8 cellular contexts compared by ENCODE assay signal in the genomic region with DNA sequence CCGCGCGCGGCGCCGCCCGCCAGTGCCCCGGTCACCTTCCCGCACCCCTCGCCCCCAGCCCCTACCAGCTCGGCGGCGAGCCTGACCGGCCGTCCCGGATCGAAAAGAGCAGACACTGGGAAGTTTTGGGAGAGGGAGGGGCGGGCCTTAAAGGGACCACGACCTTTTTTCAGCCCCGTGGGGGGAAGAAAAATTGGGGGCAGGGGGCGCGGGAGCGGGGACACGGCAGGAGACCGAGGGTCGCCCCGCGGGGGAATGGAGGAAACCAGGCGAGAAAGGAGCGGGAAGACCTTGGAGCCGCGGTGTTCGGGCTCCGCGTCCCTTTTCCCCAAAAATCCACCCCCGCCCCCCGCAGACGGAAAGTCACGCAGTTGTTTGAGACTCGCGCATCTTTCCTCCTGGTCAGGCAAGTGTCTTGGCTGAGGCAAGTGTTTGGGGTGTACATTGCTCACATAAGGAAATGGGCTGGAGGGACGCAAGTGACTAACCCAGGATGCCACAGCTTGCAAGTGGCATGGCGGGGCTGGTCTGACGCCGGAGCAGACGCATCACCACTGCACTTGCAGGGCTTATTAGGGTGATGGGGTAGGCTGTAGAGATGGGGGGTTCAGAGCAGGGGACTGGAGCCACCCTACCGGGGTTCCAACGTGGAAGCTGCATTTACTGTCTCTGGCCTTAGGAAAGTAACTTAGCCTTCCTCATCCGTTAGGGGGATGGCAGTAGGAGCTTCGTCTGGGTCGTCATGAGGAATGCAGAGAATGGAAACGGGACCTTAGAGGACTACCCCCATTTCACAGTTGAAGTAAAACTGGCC. TPM values are rescaled to one million over a fixed set of nuclear protein-coding genes. Genes with fewer than 3 reads are reported as not detected.
DNase-seq lines count a peak whose midpoint lies in the region; ATAC-seq and TF ChIP-seq lines count a peak whose summit lies in the region.

No MANE protein-coding gene starts in this region.

- CTCF ChIA-PET in AG04450 (lab: Charles Lee), result interaction anchor here (0.7 to 1.3 kb wide), 4 partner anchors 12 to 191 kb away, joined by 3 to 6 read pairs (median 4); no protein-coding TSS in a partner anchor

- H3K4me3 ChIP-seq in AG04450 (ENCODE audit: low read depth, low read length) (peak overlapping the region; percentile 82), adipocyte (ENCODE audit: low read length) (peak overlapping the region; percentile 85), trophoblast cell (ENCODE audit: low read depth, low read length) (peak overlapping the region; percentile 75)

- peak overlapping the region; percentile 95 for H2BK5ac ChIP-seq in trophoblast cell (ENCODE audit: low read depth, low read length, poor library complexity)

- H3K27me3 ChIP-seq in AG04450 (ENCODE audit: control insufficient read depth, insufficient read depth, low read length) (no peaks in the 10 kb centered on the region), adipocyte (replicated peaks; ENCODE audit: control insufficient read depth, insufficient read depth, low read length) (no peaks in the 10 kb centered on the region), trophoblast cell (ENCODE audit: insufficient read depth, low read length) (no peaks in the 10 kb centered on the region)

- peak overlapping the region; percentile 85 for H4K12ac ChIP-seq in trophoblast cell (ENCODE audit: low read depth, low read length)

- peak overlapping the region; percentile 42 for H3K4ac ChIP-seq in trophoblast cell (ENCODE audit: low read depth, low read length)

- peak overlapping the region; percentile 91 for H3K14ac ChIP-seq in trophoblast cell (ENCODE audit: low read length)

- H3K9me3 ChIP-seq in AG04450 (ENCODE audit: control insufficient read depth, insufficient read depth, low read length) (no peaks in the 10 kb centered on the region; the same call in 1 of the 2 replicates), adipocyte (ENCODE audit: control insufficient read depth, low read length) (no peaks in the 10 kb centered on the region), trophoblast cell (ENCODE audit: insufficient read depth, low read depth, low read length) (peaks cover 3% of the 10 kb centered on the region)

- peak overlapping the region; percentile 76 for H2BK120ac ChIP-seq in trophoblast cell (ENCODE audit: insufficient read depth, low read length, poor library complexity)

- intact Hi-C loops in cardiac septum (cut with DNase I), result loop anchor here (5.0 kb wide), 3 partner anchors 45 to 235 kb away; a partner anchor contains a TSS

- TF ChIP-seq CTCF in AG04450 (IDR thresholded peaks at IDR 0.05; ENCODE audit: low read depth, low read length), result no peak

- H2AFZ ChIP-seq in trophoblast cell (ENCODE audit: insufficient read depth, low read length, poor library complexity), result peak overlapping the region; percentile 20

- ATAC-seq in GM19463 (IDR thresholded peaks at IDR 0.05; ENCODE audit: unreplicated experiment), result no peak

- peaks cover 25% of the 10 kb centered on the region for H3K79me2 ChIP-seq in trophoblast cell (ENCODE audit: control insufficient read depth, insufficient read depth, low read length, poor library complexity)

- peaks cover 31% of the 10 kb centered on the region for H3K79me1 ChIP-seq in trophoblast cell (ENCODE audit: low read length)

- H4K8ac ChIP-seq in trophoblast cell (ENCODE audit: low read depth, low read length), result peak overlapping the region; percentile 92

- H3K9ac ChIP-seq in adipocyte (ENCODE audit: low read length), result peak overlapping the region; percentile 91
- peak overlapping the region; percentile 83 for H3K9ac ChIP-seq in trophoblast cell (ENCODE audit: low read length)

- H3K23ac ChIP-seq in trophoblast cell (ENCODE audit: low read length), result no peak overlapping the region

- peak overlapping the region; percentile 88 for H3K27ac ChIP-seq in AG04450 (ENCODE audit: low read depth, low read length)
- H3K27ac ChIP-seq in trophoblast cell (ENCODE audit: low read depth, low read length), result peak overlapping the region; percentile 95

- DNase-seq in AG04450 (ENCODE audit: low read depth, low spot score) (no peak), HCEC 1CT (peak; percentile 66), SKM-1 (lab: John Stamatoyannopoulos, UW; ENCODE audit: unreplicated experiment) (peak; percentile 30), adipocyte (ENCODE audit: low read depth) (peak; percentile 81), cardiac septum (ENCODE audit: low spot score) (peak; percentile 83), trophoblast cell (peak; percentile 49 to 59), mesenteric fat pad (ENCODE audit: low spot score) (no peak)

- WGBS in trophoblast cell (ENCODE audit: extremely low coverage, insufficient coverage, insufficient read length), result no CpG with 5 or more reads among the region's 52 CpGs

- peak overlapping the region; percentile 65 for H3K4me2 ChIP-seq in trophoblast cell (ENCODE audit: low read length)

- H3K4me1 ChIP-seq in adipocyte (ENCODE audit: control insufficient read depth, insufficient read depth, low read length) (peaks cover 25% of the 10 kb centered on the region), trophoblast cell (ENCODE audit: control insufficient read depth in 1 of 2, insufficient read depth in 2 of 2, low read length in 2 of 2) (peaks cover 24 to 25% of the 10 kb centered on the region in 2 experiments)

- peak overlapping the region; percentile 95 for H2AK5ac ChIP-seq in trophoblast cell (ENCODE audit: low read length)

- peaks cover 2% of the 10 kb centered on the region for H3K36me3 ChIP-seq in adipocyte (ENCODE audit: control insufficient read depth, insufficient read depth, low read length, severe bottlenecking)
- peaks cover 4 to 6% of the 10 kb centered on the region in 2 experiments for H3K36me3 ChIP-seq in trophoblast cell (ENCODE audit: control insufficient read depth in 1 of 2, insufficient read depth in 2 of 2, low read length in 2 of 2)

- peak overlapping the region; percentile 78 for H2BK12ac ChIP-seq in trophoblast cell (ENCODE audit: low read length)

- peak overlapping the region; percentile 87 for H3K18ac ChIP-seq in trophoblast cell (ENCODE audit: low read length)

- POLR2A ChIA-PET in AG04450 (lab: Yijun Ruan, JAX), result interaction anchor here (0.6 to 0.9 kb wide), 4 partner anchors 48 to 409 kb away, joined by 3 read pairs; a partner anchor contains a TSS

- H4K91ac ChIP-seq in trophoblast cell (ENCODE audit: low read depth, low read length), result peak overlapping the region; percentile 90

RNA-seq across cellular contexts. Expression of a gene that starts 2.7 kb away (rescaled TPM):
- polyA plus RNA-seq in AG04450 (2011; rRNA removed), result 281 and 316 TPM in 2 replicates
- 325 and 332 TPM in 2 replicates for polyA minus RNA-seq in AG04450 (2011; rRNA and poly(A)+ RNA removed)
- total RNA-seq in cardiac septum (136 TPM), mesenteric fat pad (231 TPM)
- polyA plus RNA-seq in trophoblast cell (2013), result 227 and 231 TPM in 2 replicates

RNA-seq across cellular contexts. Expression of a gene that starts 20.8 kb away (rescaled TPM):
- polyA plus RNA-seq in AG04450 (2011; rRNA removed), result 86.5 and 109 TPM in 2 replicates
- polyA minus RNA-seq in AG04450 (2011; rRNA and poly(A)+ RNA removed), result 40.7 and 42.5 TPM in 2 replicates
- total RNA-seq in cardiac septum (377 TPM), mesenteric fat pad (302 TPM)
- 186 and 200 TPM in 2 replicates for polyA plus RNA-seq in trophoblast cell (2013)

RNA-seq across cellular contexts. Expression of a gene that starts 25.6 kb away (rescaled TPM):
- 1.6 TPM in 2 replicates for polyA plus RNA-seq in AG04450 (2011; rRNA removed)
- polyA minus RNA-seq in AG04450 (2011; rRNA and poly(A)+ RNA removed), result 0.78 and 1.9 TPM in 2 replicates
- 2.0 TPM for total RNA-seq in cardiac septum
- 0.99 and 1.1 TPM in 2 replicates for polyA plus RNA-seq in trophoblast cell (2013)
- 8.9 TPM for total RNA-seq in mesenteric fat pad

RNA-seq across cellular contexts. Expression of a gene that starts 39.7 kb away (rescaled TPM):
- 0.07 TPM in 1 of 2 replicates, not detected in the other for polyA plus RNA-seq in AG04450 (2011; rRNA removed)
- 0.14 TPM in 1 of 2 replicates, not detected in the other for polyA minus RNA-seq in AG04450 (2011; rRNA and poly(A)+ RNA removed)
- total RNA-seq in cardiac septum (0.54 TPM), mesenteric fat pad (3.5 TPM)
- 0.10 and 0.19 TPM in 2 replicates for polyA plus RNA-seq in trophoblast cell (2013)

RNA-seq across cellular contexts. Expression of a gene that starts 47.0 kb away (rescaled TPM):
- polyA plus RNA-seq in AG04450 (2011; rRNA removed), result 45.5 and 61.3 TPM in 2 replicates
- polyA minus RNA-seq in AG04450 (2011; rRNA and poly(A)+ RNA removed), result 31.4 and 36.2 TPM in 2 replicates
- total RNA-seq in cardiac septum (49.6 TPM), mesenteric fat pad (60.2 TPM)
- polyA plus RNA-seq in trophoblast cell (2013), result 25.5 and 26.1 TPM in 2 replicates

Comparison
In these comparisons a context has a peak if more than half of its experiments do, and no peak if none do; other contexts are left out.
1. DNase-seq: peak in HCEC 1CT (single experiment), SKM-1 (single experiment), adipocyte (single experiment), cardiac septum (single experiment) and trophoblast cell (2 of 2); none in AG04450 (single experiment) and mesenteric fat pad (single experiment).
2. Peak in every context shown above with its lines, with median percentiles within 50 percentile points of each other: H3K4me3 ChIP-seq.